Comparison of ENCODE assay signal across 20 cellular contexts in genomic region chr16:50916040-50916439, GRCh38.
A peak's percentile ranks its signal among the peaks of the same experiment; 100 is the strongest.
DNase-seq lines count a peak whose midpoint lies in the region; ATAC-seq, FAIRE-seq and TF ChIP-seq lines count a peak whose summit lies in the region.
"Had no signal": no experiment of that assay in that cellular context is flagged by ENCODE, and none has a peak within 500 bp of the region (broad histone marks: within the 10 kb centered on the region; RNA-seq: fewer than 3 reads in every experiment).

No MANE protein-coding gene starts in this region.

- TF ChIP-seq EP300 in HepG2 (IDR thresholded peaks at IDR 0.05; ENCODE audit: low read depth in 2 of 2, low read length in 2 of 2) (no peak), HepG2 (CRISPR knock-in tag; IDR thresholded peaks at IDR 0.05; ENCODE audit: borderline replicate concordance) (no peak)

- no peaks in the 10 kb centered on the region for H3K9me3 ChIP-seq in mammary epithelial cell (replicated peaks; ENCODE audit: insufficient read depth, low read length)
- H3K9me3 ChIP-seq in breast epithelium: no peaks in the 10 kb centered on the region
- no peaks in the 10 kb centered on the region for H3K9me3 ChIP-seq in RWPE2 (ENCODE audit: severe bottlenecking)
- no peaks in the 10 kb centered on the region for H3K9me3 ChIP-seq in keratinocyte (ENCODE audit: control insufficient read depth, low read depth, low read length)
- H3K9me3 ChIP-seq in HepG2 (ENCODE audit: low read length): no peaks in the 10 kb centered on the region
- H3K9me3 ChIP-seq: Caco-2 had no signal

- TF ChIP-seq POLR2A in breast epithelium (IDR thresholded peaks at IDR 0.05) (no peak), HepG2 (IDR thresholded peaks at IDR 0.05; ENCODE audit: insufficient read depth in 1 of 2, low read depth in 2 of 2, low read length in 2 of 2) (no peak)

- no peaks in the 10 kb centered on the region for H3K9me1 ChIP-seq in keratinocyte (ENCODE audit: control insufficient read depth, extremely low read depth, insufficient read depth, low read length)

- CTCF ChIA-PET in mammary epithelial cell (lab: Charles Lee; ENCODE audit: low non-redundant PET): no interaction called here
- CTCF ChIA-PET in HepG2 (lab: Yijun Ruan, JAX; ENCODE audit: low intra/inter-chr PET ratio, low total read pairs): no interaction called here

- H3K27me3 ChIP-seq in mammary epithelial cell (ENCODE audit: insufficient read depth, low read length) (no peaks in the 10 kb centered on the region), breast epithelium (peaks cover 0 to 3% of the 10 kb centered on the region in 2 donors), RWPE2 (ENCODE audit: insufficient read depth, poor library complexity, severe bottlenecking) (no peaks in the 10 kb centered on the region), keratinocyte (ENCODE audit: control insufficient read depth, extremely low read depth, insufficient read depth, low read length) (no peaks in the 10 kb centered on the region), HepG2 (ENCODE audit: control insufficient read depth in 1 of 2, insufficient read depth in 2 of 2, low read length in 2 of 2) (peaks cover 2 to 23% of the 10 kb centered on the region in 2 experiments; a peak in 3 of 5 replicates)

- H3K9ac ChIP-seq in mammary epithelial cell (ENCODE audit: insufficient read depth, low read length) (no peak overlapping the region), keratinocyte (ENCODE audit: control insufficient read depth, extremely low read depth, insufficient read depth, low read length) (no peak overlapping the region), HepG2 (ENCODE audit: insufficient read depth, low read depth, low read length) (no peak overlapping the region)
- H3K9ac ChIP-seq: GM23248 had no signal

- H4K20me1 ChIP-seq in mammary epithelial cell (ENCODE audit: insufficient read depth, low read length) (no peaks in the 10 kb centered on the region), keratinocyte (ENCODE audit: control insufficient read depth, extremely low read depth, insufficient read depth, low read length) (no peaks in the 10 kb centered on the region), HepG2 (ENCODE audit: insufficient read depth, low read length) (no peaks in the 10 kb centered on the region)

- intact Hi-C loops in mammary epithelial cell (cut with micrococcal nuclease) (no loop called here), breast epithelium (cut with DNase I; ENCODE audit: low total_unique reads) (no loop called here), HepG2 (cut with micrococcal nuclease; ENCODE audit: unreplicated experiment) (no loop called here)

- H3K27ac ChIP-seq in mammary epithelial cell (ENCODE audit: insufficient read depth, low read depth, low read length) (no peak overlapping the region), breast epithelium (no peak overlapping the region), RWPE2 (ENCODE audit: poor library complexity, severe bottlenecking) (no peak overlapping the region), epithelial cell of prostate (peak overlapping the region; percentile 67), keratinocyte (ENCODE audit: control insufficient read depth, insufficient read depth, low read length) (no peak overlapping the region), HepG2 (ENCODE audit: extremely low read length, insufficient read depth, low read length) (no peak overlapping the region)
- H3K27ac ChIP-seq: GM23248 had no signal

- in situ Hi-C loops in mammary epithelial cell (cut with MboI; ENCODE audit: low sequenced_read_pairs in 2 of 2): no loop called here
- in situ Hi-C loops in HepG2 (cut with HindIII; ENCODE audit: extremely low pct_ligation_motif_present, low pct_unique_long_range_greater_than_20kb): no loop called here

- TF ChIP-seq RAD21 in HepG2 (CRISPR knock-in tag; IDR thresholded peaks at IDR 0.05): no peak

- FAIRE-seq in keratinocyte (lab: Jason Lieb, UNC) (peak; percentile 99), HepG2 (lab: Jason Lieb, UNC) (no peak)
- FAIRE-seq: G401.6, GM12878, GM19239, H1 had no signal

- peak; percentile 80 for DNase-seq in mammary epithelial cell
- no peak for DNase-seq in breast epithelium (ENCODE audit: low spot score in 2 of 2)
- DNase-seq in RWPE2 (ENCODE audit: low spot score): no peak
- peak; percentile 85 for DNase-seq in epithelial cell of prostate (ENCODE audit: low read depth, low spot score)
- DNase-seq in keratinocyte (ENCODE audit: low read depth, low spot score): peak; percentile 55
- DNase-seq in HepG2 (ENCODE audit: low spot score): no peak
- DNase-seq in stimulated activated CD4-positive, alpha-beta T cell treated with anti-CD3 and anti-CD28 coated beads, Interleukin-4, amount 100 ng/mL, for 24 hours: no peak
- DNase-seq: C1 segment of cervical spinal cord; Caco-2; CD4-positive, alpha-beta memory T cell; DMS153; DND-41; GM23248; H7; HCEC 1CT had no signal

- H3K4me1 ChIP-seq in mammary epithelial cell (ENCODE audit: insufficient read depth, low read length) (peaks cover 20% of the 10 kb centered on the region), breast epithelium (no peaks in the 10 kb centered on the region), RWPE2 (ENCODE audit: insufficient read depth, poor library complexity, severe bottlenecking) (peaks cover 12% of the 10 kb centered on the region), keratinocyte (ENCODE audit: control insufficient read depth, extremely low read depth, insufficient read depth, low read length) (peaks cover 15% of the 10 kb centered on the region), HepG2 (ENCODE audit: insufficient read depth, low read length) (no peaks in the 10 kb centered on the region)
- H3K4me1 ChIP-seq: Caco-2 had no signal

- H2AFZ ChIP-seq in mammary epithelial cell (ENCODE audit: low read depth, low read length) (peak overlapping the region; percentile 1), keratinocyte (ENCODE audit: control insufficient read depth, low read length) (no peak overlapping the region), HepG2 (ENCODE audit: low read length) (no peak overlapping the region)
- H2AFZ ChIP-seq: GM23248 had no signal

- POLR2A ChIA-PET in HepG2 (lab: Yijun Ruan, JAX): no interaction called here

- BruUV-seq in mammary epithelial cell (replicated peaks; lab: Mats Ljungman, UMichigan) (no TSS peak), HepG2 (replicated peaks; lab: Mats Ljungman, UMichigan) (no TSS peak)

- H3K36me3 ChIP-seq in mammary epithelial cell (ENCODE audit: insufficient read depth, low read length) (no peaks in the 10 kb centered on the region), breast epithelium (no peaks in the 10 kb centered on the region), RWPE2 (ENCODE audit: low read depth) (no peaks in the 10 kb centered on the region), keratinocyte (ENCODE audit: control insufficient read depth in 2 of 2, extremely low read depth in 1 of 2, insufficient read depth in 2 of 2, low read length in 2 of 2) (no peaks in the 10 kb centered on the region), HepG2 (replicated peaks in 1 of 2; ENCODE audit: control insufficient read depth in 1 of 2, insufficient read depth in 2 of 2, low read length in 2 of 2) (no peaks in the 10 kb centered on the region)

- ATAC-seq in RWPE2 (ENCODE audit: low read depth) (peak; percentile 82), HepG2 (no peak), HG02759 (IDR thresholded peaks at IDR 0.05; ENCODE audit: unreplicated experiment) (no peak)
- ATAC-seq: GM12878 had no signal

- H3K4me2 ChIP-seq in mammary epithelial cell (ENCODE audit: insufficient read depth, low read depth, low read length) (peak overlapping the region; percentile 50), keratinocyte (ENCODE audit: control insufficient read depth, extremely low read depth, insufficient read depth, low read depth, low read length) (peak overlapping the region; percentile 45), HepG2 (ENCODE audit: low read depth, low read length) (no peak overlapping the region)

- dilution Hi-C loops in mammary epithelial cell (cut with HindIII; ENCODE audit: low sequenced_read_pairs) (no loop called here), keratinocyte (cut with MboI; ENCODE audit: extremely low pct_ligation_motif_present, low sequenced_read_pairs) (no loop called here)

- TF ChIP-seq CTCF in mammary epithelial cell (conservative IDR thresholded peaks at IDR 0.05 in 1 of 2, IDR thresholded peaks at IDR 0.05 in 1 of 2; ENCODE audit: extremely low read depth in 1 of 2, insufficient read depth in 1 of 2, low read depth in 1 of 2, low read length in 2 of 2) (no peak), breast epithelium (IDR thresholded peaks at IDR 0.05) (no peak), RWPE2 (IDR thresholded peaks at IDR 0.05; ENCODE audit: poor library complexity, severe bottlenecking) (no peak), keratinocyte (optimal IDR thresholded peaks at IDR 0.05 in 1 of 3, IDR thresholded peaks at IDR 0.05 in 1 of 3, conservative IDR thresholded peaks at IDR 0.05 in 1 of 3; ENCODE audit: extremely low read depth in 1 of 3, insufficient read depth in 2 of 3, low read length in 3 of 3) (no peak), HepG2 (CRISPR knock-in tag; IDR thresholded peaks at IDR 0.05) (no peak)

- H3K4me3 ChIP-seq in mammary epithelial cell (replicated peaks in 1 of 3; ENCODE audit: insufficient read depth in 1 of 3, low read depth in 2 of 3, low read length in 3 of 3) (no peak overlapping the region), breast epithelium (no peak overlapping the region), RWPE2 (ENCODE audit: severe bottlenecking) (no peak overlapping the region), keratinocyte (ENCODE audit: control insufficient read depth in 2 of 3, extremely low read depth in 1 of 3, insufficient read depth in 2 of 3, low read depth in 1 of 3, low read length in 3 of 3) (no peak overlapping the region), HepG2 (replicated peaks in 1 of 3; ENCODE audit: insufficient read depth in 1 of 3, low read depth in 2 of 3, low read length in 3 of 3) (no peak overlapping the region)
- H3K4me3 ChIP-seq: GM12878, GM23248 had no signal

- H3K79me2 ChIP-seq in mammary epithelial cell (ENCODE audit: insufficient read depth, low read length) (no peaks in the 10 kb centered on the region), keratinocyte (ENCODE audit: control insufficient read depth, insufficient read depth, low read length) (no peaks in the 10 kb centered on the region), HepG2 (ENCODE audit: insufficient read depth, low read length) (no peaks in the 10 kb centered on the region)

TF ChIP-seq in HepG2, 621 proteins besides CTCF, POLR2A, EP300 and RAD21:
- TF ChIP-seq TBX3 (IDR thresholded peaks at IDR 0.05; ENCODE audit: borderline replicate concordance): no peak
- TF ChIP-seq, protein P1, sequence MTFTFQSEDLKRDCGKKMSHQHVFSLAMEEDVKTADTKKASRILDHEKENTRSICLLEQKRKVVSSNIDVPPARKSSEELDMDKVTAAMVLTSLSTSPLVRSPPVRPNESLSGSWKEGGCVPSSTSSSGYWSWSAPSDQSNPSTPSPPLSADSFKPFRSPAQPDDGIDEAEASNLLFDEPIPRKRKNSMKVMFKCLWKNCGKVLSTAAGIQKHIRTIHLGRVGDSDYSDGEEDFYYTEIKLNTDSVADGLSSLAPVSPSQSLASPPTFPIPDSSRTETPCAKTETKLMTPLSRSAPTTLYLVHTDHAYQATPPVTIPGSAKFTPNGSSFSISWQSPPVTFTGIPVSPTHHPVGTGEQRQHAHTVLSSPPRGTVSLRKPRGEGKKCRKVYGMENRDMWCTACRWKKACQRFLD (CRISPR knock-in tag; IDR thresholded peaks at IDR 0.05; ENCODE audit: borderline replicate concordance): no peak

Comparison
In these comparisons a context has a peak if more than half of its experiments do, and no peak if none do; other contexts are left out.
1. DNase-seq: peak in mammary epithelial cell (single experiment), epithelial cell of prostate (single experiment) and keratinocyte (single experiment); none in breast epithelium (0 of 2), RWPE2 (single experiment), HepG2 (single experiment) and stimulated activated CD4-positive, alpha-beta T cell treated with anti-CD3 and anti-CD28 coated beads, Interleukin-4, amount 100 ng/mL, for 24 hours (single experiment).